In genomic region chr11:119030329-119031047, GRCh38 we compare ENCODE assay signal across 8 cellular contexts. TPM values are rescaled to one million over a fixed set of nuclear protein-coding genes. Genes with fewer than 3 reads are reported as not detected.
A peak's percentile ranks its signal among the peaks of the same experiment; 100 is the strongest.
DNase-seq lines count a peak whose midpoint lies in the region; ATAC-seq, FAIRE-seq and TF ChIP-seq lines count a peak whose summit lies in the region.

Gene SLC37A4 (minus strand): TSS chr11:119030877.

- H3K79me2 ChIP-seq in HepG2 (ENCODE audit: insufficient read depth, low read length) = peaks cover 46% of the 10 kb centered on the region

- TF ChIP-seq RAD21 in HepG2 (CRISPR knock-in tag; IDR thresholded peaks at IDR 0.05) = peak; percentile 82

- H4K20me1 ChIP-seq in HepG2 (ENCODE audit: insufficient read depth, low read length) = no peaks in the 10 kb centered on the region

- TF ChIP-seq POLR2A in HepG2 (IDR thresholded peaks at IDR 0.05; ENCODE audit: insufficient read depth in 1 of 2, low read depth in 2 of 2, low read length in 2 of 2) = peak; percentile 14 to 83; a peak in 2 of 4 replicates

- peak within 1 kb of the TSS; percentile 81 to 85 for H3K4me3 Mint-ChIP-seq in CD14-positive monocyte

- peaks cover 0 to 1% of the 10 kb centered on the region in 2 experiments; a peak in 1 of 5 replicates for H3K36me3 ChIP-seq in HepG2 (replicated peaks in 1 of 2; ENCODE audit: control insufficient read depth in 1 of 2, insufficient read depth in 2 of 2, low read length in 2 of 2)

- H3K4me1 ChIP-seq in HepG2 (ENCODE audit: insufficient read depth, low read length) = peaks cover 67% of the 10 kb centered on the region

- H3K9me3 ChIP-seq in HepG2 (ENCODE audit: low read length) = no peaks in the 10 kb centered on the region

- peaks cover 16% of the 10 kb centered on the region for H3K4me1 Mint-ChIP-seq in CD14-positive monocyte

- peaks cover 11% of the 10 kb centered on the region in 2 donors for H3K36me3 Mint-ChIP-seq in CD14-positive monocyte

- TF ChIP-seq CTCF in CD14-positive monocyte (IDR thresholded peaks at IDR 0.05) = peak; percentile 88
- peak; percentile 97 for TF ChIP-seq CTCF in HepG2 (CRISPR knock-in tag; IDR thresholded peaks at IDR 0.05)

- H3K27me3 ChIP-seq in HepG2 (ENCODE audit: control insufficient read depth in 1 of 2, insufficient read depth in 2 of 2, low read length in 2 of 2) = no peaks in the 10 kb centered on the region; a peak in 1 of 5 replicates

- in situ Hi-C loops in HepG2 (cut with HindIII; ENCODE audit: extremely low pct_ligation_motif_present, low pct_unique_long_range_greater_than_20kb) = no loop called here

- peak within 1 kb of the TSS in 4 of 7 donors; percentile 15 to 75 (median 44) for H3K27ac Mint-ChIP-seq in CD14-positive monocyte

- no peaks in the 10 kb centered on the region for H3K9me3 Mint-ChIP-seq in CD14-positive monocyte

- BruUV-seq in HepG2 (replicated peaks; lab: Mats Ljungman, UMichigan) = no TSS peak

- TF ChIP-seq EP300 in HepG2 (IDR thresholded peaks at IDR 0.05; ENCODE audit: low read depth in 2 of 2, low read length in 2 of 2) (no peak), HepG2 (CRISPR knock-in tag; IDR thresholded peaks at IDR 0.05; ENCODE audit: borderline replicate concordance) (no peak)

- POLR2A ChIA-PET in HepG2 (lab: Yijun Ruan, JAX) = interaction anchor here (0.5 to 4.8 kb wide), 11 partner anchors 12 to 184 kb away, joined by 3 to 45 read pairs (median 4); partner anchors contain the start of genes CENATAC, HMBS, HYOU1 and RPS25

- peak within 1 kb of the TSS; percentile 99 for H3K4me2 ChIP-seq in HepG2 (ENCODE audit: low read depth, low read length)

- H3K4me3 ChIP-seq in HepG2 (replicated peaks in 1 of 3; ENCODE audit: insufficient read depth in 1 of 3, low read depth in 2 of 3, low read length in 3 of 3) = peak within 1 kb of the TSS; percentile 74 to 82 (median 79)

- DNase-seq in CD14-positive monocyte (ENCODE audit: low spot score) = peak; percentile 98
- DNase-seq in NCI-H82 (lab: John Stamatoyannopoulos, UW) = peak; percentile 98
- DNase-seq in activated CD4-positive, alpha-beta T cell treated with anti-CD3 and anti-CD28 coated beads, Interleukin-2, amount 50 U/mL, for 48 hours = peak; percentile 99
- DNase-seq in dermis microvascular lymphatic vessel endothelial cell (ENCODE audit: low read depth in 2 of 2) = peak; percentile 93 to 97
- DNase-seq in HepG2 (ENCODE audit: low spot score) = peak; percentile 95
- peak; percentile 99 for DNase-seq in stimulated activated CD4-positive, alpha-beta T cell treated with anti-CD3 and anti-CD28 coated beads, Interleukin-4, amount 100 ng/mL, for 1 hour

- peak within 1 kb of the TSS; percentile 80 for H2AFZ ChIP-seq in HepG2 (ENCODE audit: low read length)

- H3K27me3 Mint-ChIP-seq in CD14-positive monocyte (ENCODE audit: low read depth in 3 of 3) = no peaks in the 10 kb centered on the region

- 0% methylated on average over 22 of the region's 67 CpGs for WGBS in HepG2 (ENCODE audit: low lambda C conversion rate)

- H3K27ac ChIP-seq in HepG2 (ENCODE audit: extremely low read length, insufficient read depth, low read length) = peak within 1 kb of the TSS; percentile 77

- H3K9ac ChIP-seq in HepG2 (ENCODE audit: insufficient read depth, low read depth, low read length) = peak within 1 kb of the TSS; percentile 77

- peak; percentile 83 for FAIRE-seq in HepG2 (lab: Jason Lieb, UNC)

- CTCF ChIA-PET in HepG2 (lab: Yijun Ruan, JAX; ENCODE audit: low intra/inter-chr PET ratio, low total read pairs) = interaction anchor here (1.0 kb wide), 1 partner anchor 33 kb away, joined by 4 read pairs; the partner anchor contains the start of gene CENATAC

- intact Hi-C loops in CD14-positive monocyte (cut with micrococcal nuclease) (loop anchor here (1.0 to 5.0 kb wide), 3 partner anchors 10 to 33 kb away; partner anchors contain the start of genes CENATAC (in 1 of the 2) and HYOU1 (in 1 of the 2)), HepG2 (cut with micrococcal nuclease; ENCODE audit: unreplicated experiment) (loop anchor here (2.0 kb wide), 2 partner anchors 32 to 64 kb away; partner anchors contain the start of gene CENATAC)

- ATAC-seq in GM19397 (IDR thresholded peaks at IDR 0.05; ENCODE audit: unreplicated experiment) = peak; percentile 80
- ATAC-seq in HG03571 (IDR thresholded peaks at IDR 0.05; ENCODE audit: unreplicated experiment) = peak; percentile 85
- peak; percentile 63 for ATAC-seq in HepG2

TF ChIP-seq in HepG2, 621 proteins besides CTCF, POLR2A, EP300 and RAD21 (continues in another document):
- TF ChIP-seq ARNT (IDR thresholded peaks at IDR 0.05) (no peak), ARNTL (CRISPR knock-in tag; IDR thresholded peaks at IDR 0.05) (peak; percentile 56; the same call in 1 of the 2 replicates), ZNF883 (CRISPR knock-in tag; IDR thresholded peaks at IDR 0.05; ENCODE audit: not compliant biosample characterization) (peak; percentile 76), ZNF230 (CRISPR knock-in tag; IDR thresholded peaks at IDR 0.05) (peak; percentile 27; the same call in 1 of the 2 replicates), SRSF4 (IDR thresholded peaks at IDR 0.05; ENCODE audit: low read depth, low read length, poor library complexity, severe bottlenecking) (no peak), YY1 (IDR thresholded peaks at IDR 0.05; ENCODE audit: insufficient read depth, insufficient replicate concordance, low read depth, low read length) (no peak)
- TF ChIP-seq, protein P1, sequence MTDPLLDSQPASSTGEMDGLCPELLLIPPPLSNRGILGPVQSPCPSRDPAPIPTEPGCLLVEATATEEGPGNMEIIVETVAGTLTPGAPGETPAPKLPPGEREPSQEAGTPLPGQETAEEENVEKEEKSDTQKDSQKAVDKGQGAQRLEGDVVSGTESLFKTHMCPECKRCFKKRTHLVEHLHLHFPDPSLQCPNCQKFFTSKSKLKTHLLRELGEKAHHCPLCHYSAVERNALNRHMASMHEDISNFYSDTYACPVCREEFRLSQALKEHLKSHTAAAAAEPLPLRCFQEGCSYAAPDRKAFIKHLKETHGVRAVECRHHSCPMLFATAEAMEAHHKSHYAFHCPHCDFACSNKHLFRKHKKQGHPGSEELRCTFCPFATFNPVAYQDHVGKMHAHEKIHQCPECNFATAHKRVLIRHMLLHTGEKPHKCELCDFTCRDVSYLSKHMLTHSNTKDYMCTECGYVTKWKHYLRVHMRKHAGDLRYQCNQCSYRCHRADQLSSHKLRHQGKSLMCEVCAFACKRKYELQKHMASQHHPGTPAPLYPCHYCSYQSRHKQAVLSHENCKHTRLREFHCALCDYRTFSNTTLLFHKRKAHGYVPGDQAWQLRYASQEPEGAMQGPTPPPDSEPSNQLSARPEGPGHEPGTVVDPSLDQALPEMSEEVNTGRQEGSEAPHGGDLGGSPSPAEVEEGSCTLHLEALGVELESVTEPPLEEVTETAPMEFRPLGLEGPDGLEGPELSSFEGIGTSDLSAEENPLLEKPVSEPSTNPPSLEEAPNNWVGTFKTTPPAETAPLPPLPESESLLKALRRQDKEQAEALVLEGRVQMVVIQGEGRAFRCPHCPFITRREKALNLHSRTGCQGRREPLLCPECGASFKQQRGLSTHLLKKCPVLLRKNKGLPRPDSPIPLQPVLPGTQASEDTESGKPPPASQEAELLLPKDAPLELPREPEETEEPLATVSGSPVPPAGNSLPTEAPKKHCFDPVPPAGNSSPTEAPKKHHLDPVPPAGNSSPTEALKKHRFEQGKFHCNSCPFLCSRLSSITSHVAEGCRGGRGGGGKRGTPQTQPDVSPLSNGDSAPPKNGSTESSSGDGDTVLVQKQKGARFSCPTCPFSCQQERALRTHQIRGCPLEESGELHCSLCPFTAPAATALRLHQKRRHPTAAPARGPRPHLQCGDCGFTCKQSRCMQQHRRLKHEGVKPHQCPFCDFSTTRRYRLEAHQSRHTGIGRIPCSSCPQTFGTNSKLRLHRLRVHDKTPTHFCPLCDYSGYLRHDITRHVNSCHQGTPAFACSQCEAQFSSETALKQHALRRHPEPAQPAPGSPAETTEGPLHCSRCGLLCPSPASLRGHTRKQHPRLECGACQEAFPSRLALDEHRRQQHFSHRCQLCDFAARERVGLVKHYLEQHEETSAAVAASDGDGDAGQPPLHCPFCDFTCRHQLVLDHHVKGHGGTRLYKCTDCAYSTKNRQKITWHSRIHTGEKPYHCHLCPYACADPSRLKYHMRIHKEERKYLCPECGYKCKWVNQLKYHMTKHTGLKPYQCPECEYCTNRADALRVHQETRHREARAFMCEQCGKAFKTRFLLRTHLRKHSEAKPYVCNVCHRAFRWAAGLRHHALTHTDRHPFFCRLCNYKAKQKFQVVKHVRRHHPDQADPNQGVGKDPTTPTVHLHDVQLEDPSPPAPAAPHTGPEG (CRISPR knock-in tag; IDR thresholded peaks at IDR 0.05) = peak; percentile 55; the same call in 1 of the 2 replicates

RNA-seq across cellular contexts. Expression of gene SLC37A4, which starts in this region (rescaled TPM):
- polyA plus RNA-seq in CD14-positive monocyte (1 to 10 TPM; 5.9 to 7.2 TPM), HepG2 (2011; rRNA removed) (56.1 and 59.7 TPM in 2 replicates)
- total RNA-seq in dermis microvascular lymphatic vessel endothelial cell (14.5 and 18.1 TPM in 2 replicates), HepG2 (2016; rRNA removed; fragmentation: Illumina TruSeq; extraction: Trizol) (25.6 and 43.0 TPM in 2 replicates)
- total RNA-seq in HepG2 (2016; cell fraction: cytosol; rRNA removed; fragmentation: Illumina TruSeq; extraction: Trizol; ENCODE audit: low read depth) = 12.3 and 13.2 TPM in 2 replicates
- total RNA-seq in HepG2 (2016; cell fraction: insoluble cytoplasmic fraction; rRNA removed; fragmentation: Illumina TruSeq; extraction: Trizol) = 30.8 and 42.1 TPM in 2 replicates
- 25.9 and 31.5 TPM in 2 replicates for total RNA-seq in HepG2 (2016; cell fraction: membrane; rRNA removed; fragmentation: Illumina TruSeq; extraction: Trizol)
- total RNA-seq in HepG2 (2016; cell fraction: nucleus; rRNA removed; fragmentation: Illumina TruSeq; extraction: Trizol) = 34.0 and 45.3 TPM in 2 replicates
- 60.5 and 69.7 TPM in 2 replicates for polyA plus RNA-seq in HepG2 (2011; cell fraction: cytosol; rRNA removed)
- 154 and 157 TPM in 2 replicates for polyA plus RNA-seq in HepG2 (2011; cell fraction: nucleus; rRNA removed)
- polyA plus RNA-seq in HepG2 (2012) = 34.0 and 42.6 TPM in 2 replicates
- polyA plus RNA-seq in HepG2 (2016; cell fraction: cytosol; fragmentation: Illumina TruSeq; extraction: Trizol; ENCODE audit: low read depth) = 13.6 and 16.7 TPM in 2 replicates
- 28.9 and 31.0 TPM in 2 replicates for polyA plus RNA-seq in HepG2 (2016; cell fraction: insoluble cytoplasmic fraction; fragmentation: Illumina TruSeq; extraction: Trizol; ENCODE audit: low read depth)
- polyA plus RNA-seq in HepG2 (2016; cell fraction: membrane; fragmentation: Illumina TruSeq; extraction: Trizol; ENCODE audit: low read depth) = 25.0 and 29.4 TPM in 2 replicates
- 73.9 and 77.2 TPM in 2 replicates for polyA plus RNA-seq in HepG2 (2016; cell fraction: nucleus; fragmentation: Illumina TruSeq; extraction: Trizol; ENCODE audit: insufficient read depth, low read depth)
- 44.4 and 130 TPM in 2 replicates for polyA minus RNA-seq in HepG2 (2011; rRNA and poly(A)+ RNA removed; ENCODE audit: low replicate concordance)
- 25.6 and 27.3 TPM in 2 replicates for polyA minus RNA-seq in HepG2 (2011; cell fraction: cytosol; rRNA and poly(A)+ RNA removed)
- 34.5 and 38.3 TPM in 2 replicates for polyA minus RNA-seq in HepG2 (2011; cell fraction: nucleus; rRNA and poly(A)+ RNA removed)

Comparison
In these comparisons a context has a peak if more than half of its experiments do, and no peak if none do; other contexts are left out.
1. Peak in every context shown above with its lines: DNase-seq, ATAC-seq, H3K4me3 ChIP-seq and H3K27ac ChIP-seq.